Comparison of ENCODE assay signal across 8 cellular contexts in the genomic region with DNA sequence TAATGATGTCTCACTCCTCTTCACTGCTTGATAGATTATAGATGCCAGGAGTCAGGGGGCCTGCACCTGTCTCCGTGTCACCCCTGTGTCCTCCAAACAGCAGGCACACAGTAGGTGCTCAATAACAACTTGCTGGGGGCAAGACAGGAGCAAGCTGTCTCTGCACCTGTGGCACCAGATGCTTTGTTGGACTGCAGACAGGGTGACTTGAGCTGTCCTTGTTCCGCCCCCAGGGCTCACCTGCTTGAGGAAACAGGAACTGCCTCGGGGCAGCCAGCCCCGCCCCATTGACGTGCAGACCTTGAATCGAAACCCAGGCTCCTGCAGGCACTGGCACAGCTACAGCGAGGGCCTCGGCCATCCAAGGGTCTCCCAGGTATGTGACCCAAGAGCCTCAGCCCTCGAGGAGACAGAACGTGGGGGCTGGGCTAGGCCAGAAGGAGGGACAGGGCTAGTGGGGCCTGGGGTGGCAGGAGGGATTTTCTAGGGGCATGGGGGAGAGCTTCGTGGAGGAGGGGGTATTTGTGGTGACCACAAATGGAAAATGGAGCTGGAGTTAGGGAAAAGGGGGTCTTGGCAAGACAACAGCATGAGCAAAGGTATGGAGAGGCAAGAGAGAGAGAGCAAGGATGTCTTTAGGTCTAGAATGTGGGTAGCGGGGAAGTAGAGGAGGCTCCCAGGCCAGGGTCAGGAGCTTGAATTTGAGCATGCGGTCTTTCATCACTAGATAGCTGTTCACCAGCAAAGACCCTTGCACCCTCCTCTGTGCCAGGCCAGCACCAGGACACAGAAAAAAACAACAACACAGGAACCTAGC. TPM values are rescaled to one million over a fixed set of nuclear protein-coding genes. Genes with fewer than 3 reads are reported as not detected.
DNase-seq lines count a peak whose midpoint lies in the region; ATAC-seq and TF ChIP-seq lines count a peak whose summit lies in the region.

A gene with protein sequence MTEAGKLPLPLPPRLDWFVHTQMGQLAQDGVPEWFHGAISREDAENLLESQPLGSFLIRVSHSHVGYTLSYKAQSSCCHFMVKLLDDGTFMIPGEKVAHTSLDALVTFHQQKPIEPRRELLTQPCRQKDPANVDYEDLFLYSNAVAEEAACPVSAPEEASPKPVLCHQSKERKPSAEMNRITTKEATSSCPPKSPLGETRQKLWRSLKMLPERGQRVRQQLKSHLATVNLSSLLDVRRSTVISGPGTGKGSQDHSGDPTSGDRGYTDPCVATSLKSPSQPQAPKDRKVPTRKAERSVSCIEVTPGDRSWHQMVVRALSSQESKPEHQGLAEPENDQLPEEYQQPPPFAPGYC (plus strand): TSS at position 287 of the 817 bp plus-strand sequence. CDS start 5,066 bp downstream, outside the sequence.

- no peaks in the 10 kb centered on the region for H3K27me3 Mint-ChIP-seq in activated CD8-positive, alpha-beta T cell treated with anti-CD3 and anti-CD28 coated beads for 36 hours

- CTCF ChIA-PET in activated CD8-positive, alpha-beta T cell treated with anti-CD3 and anti-CD28 coated beads for 36 hours (lab: Charles Lee), result interaction anchor here (0.7 to 4.1 kb wide), 7 partner anchors 22 to 514 kb away, joined by 3 to 19 read pairs (median 3); partner anchors contain the start of gene FAM32A

- TF ChIP-seq POLR2A in heart left ventricle (IDR thresholded peaks at IDR 0.05), result no peak

- peak within 1 kb of the TSS in 3 of 12 donors; percentile 19 to 52 (median 31) for H3K4me3 ChIP-seq in heart left ventricle

- peak; percentile 39 for ATAC-seq in GM21717 (IDR thresholded peaks at IDR 0.05; ENCODE audit: unreplicated experiment)
- peak; percentile 99 for ATAC-seq in activated CD8-positive, alpha-beta T cell treated with anti-CD3 and anti-CD28 coated beads for 36 hours
- ATAC-seq in heart left ventricle, result peak in 3 of 4 donors; percentile 24 to 68 (median 66)

- DNase-seq in ELR (ENCODE audit: low read depth) (peak; percentile 26), NCI-H2029 treated with DMSO at 0.1 percent for 48 hours (lab: John Stamatoyannopoulos, UW) (peak; percentile 64), heart left ventricle (peak; percentile 28 to 77 (median 47)), NCI-H226 (no peak), RKO (ENCODE audit: low spot score) (no peak)
- DNase-seq in activated CD8-positive, alpha-beta T cell treated with anti-CD3 and anti-CD28 coated beads for 36 hours, result peak; percentile 94
- peak; percentile 66 to 86 for DNase-seq in stimulated activated CD4-positive, alpha-beta T cell treated with anti-CD3 and anti-CD28 coated beads, Interleukin-4, amount 100 ng/mL, for 4 hours

- H3K36me3 Mint-ChIP-seq in activated CD8-positive, alpha-beta T cell treated with anti-CD3 and anti-CD28 coated beads for 36 hours (ENCODE audit: low read depth), result peaks cover 14% of the 10 kb centered on the region

- peaks cover 0 to 18% (median 0%) of the 10 kb centered on the region in 9 donors for H3K27me3 ChIP-seq in heart left ventricle

- H3K36me3 ChIP-seq in heart left ventricle, result no peaks in the 10 kb centered on the region

- peak within 1 kb of the TSS; percentile 98 for H3K27ac Mint-ChIP-seq in activated CD8-positive, alpha-beta T cell treated with anti-CD3 and anti-CD28 coated beads for 36 hours

- H3K4me1 ChIP-seq in heart left ventricle, result peaks cover 0 to 62% (median 0%) of the 10 kb centered on the region in 12 donors

- 37 to 44% (median 43%) methylated on average over 10 to 13 of the region's 13 CpGs for WGBS in heart left ventricle, 4 donors

- H3K27ac ChIP-seq in heart left ventricle, result peak within 1 kb of the TSS in 1 of 12 donors; percentile 53

- no peak for TF ChIP-seq CTCF in activated CD8-positive, alpha-beta T cell treated with anti-CD3 and anti-CD28 coated beads for 36 hours (IDR thresholded peaks at IDR 0.05)
- TF ChIP-seq CTCF in heart left ventricle (IDR thresholded peaks at IDR 0.05), result no peak

- intact Hi-C loops in activated CD8-positive, alpha-beta T cell treated with anti-CD3 and anti-CD28 coated beads for 36 hours (cut with micrococcal nuclease), result no loop called here
- intact Hi-C loops in heart left ventricle (cut with DNase I), result no loop called here

- no peaks in the 10 kb centered on the region for H3K9me3 ChIP-seq in heart left ventricle

- peaks cover 34% of the 10 kb centered on the region for H3K4me1 Mint-ChIP-seq in activated CD8-positive, alpha-beta T cell treated with anti-CD3 and anti-CD28 coated beads for 36 hours (ENCODE audit: low read depth)

- H3K4me3 Mint-ChIP-seq in activated CD8-positive, alpha-beta T cell treated with anti-CD3 and anti-CD28 coated beads for 36 hours, result peak within 1 kb of the TSS; percentile 98

- no peaks in the 10 kb centered on the region for H3K9me3 Mint-ChIP-seq in activated CD8-positive, alpha-beta T cell treated with anti-CD3 and anti-CD28 coated beads for 36 hours

- POLR2A ChIA-PET in activated CD8-positive, alpha-beta T cell treated with anti-CD3 and anti-CD28 coated beads for 36 hours (lab: Charles Lee), result interaction anchor here (0.7 to 2.6 kb wide), 18 partner anchors 9 to 73 kb away, joined by 3 to 12 read pairs (median 4); partner anchors contain the start of genes AP1M1, FAM32A, RAB8A and TPM4

RNA-seq across cellular contexts. Expression of the gene that starts here (rescaled TPM):
- total RNA-seq in activated CD8-positive, alpha-beta T cell treated with anti-CD3 and anti-CD28 coated beads for 36 hours, result 10 to 100 TPM; 23.5 to 25.5 TPM
- total RNA-seq in heart left ventricle, result 1 to 10 TPM in 2 of 9 donors, under 1 TPM in 3, not detected in 4; 0.16 to 1.8 (median 0.44) TPM
- polyA plus RNA-seq in heart left ventricle, result under 1 TPM; 0.12 to 0.30 TPM

Comparison
In these comparisons a context has a peak if more than half of its experiments do, and no peak if none do; other contexts are left out.
1. RNA of the gene that starts here (total RNA-seq): 23.5 to 25.5 TPM in activated CD8-positive, alpha-beta T cell treated with anti-CD3 and anti-CD28 coated beads for 36 hours; 0.16 to 1.8 TPM in heart left ventricle; every median in the first group is over 4 times any median in the second.
2. DNase-seq: peak in ELR (single experiment), NCI-H2029 treated with DMSO at 0.1 percent for 48 hours (single experiment), activated CD8-positive, alpha-beta T cell treated with anti-CD3 and anti-CD28 coated beads for 36 hours (single experiment), heart left ventricle (5 of 5) and stimulated activated CD4-positive, alpha-beta T cell treated with anti-CD3 and anti-CD28 coated beads, Interleukin-4, amount 100 ng/mL, for 4 hours (2 of 2); none in NCI-H226 (single experiment) and RKO (single experiment).
3. ATAC-seq: peak in every context shown above with its lines; median percentile 99 in activated CD8-positive, alpha-beta T cell treated with anti-CD3 and anti-CD28 coated beads for 36 hours; 66 in heart left ventricle; 39 in GM21717.